Comparison of ENCODE assay signal across 20 cellular contexts in the genomic region with DNA sequence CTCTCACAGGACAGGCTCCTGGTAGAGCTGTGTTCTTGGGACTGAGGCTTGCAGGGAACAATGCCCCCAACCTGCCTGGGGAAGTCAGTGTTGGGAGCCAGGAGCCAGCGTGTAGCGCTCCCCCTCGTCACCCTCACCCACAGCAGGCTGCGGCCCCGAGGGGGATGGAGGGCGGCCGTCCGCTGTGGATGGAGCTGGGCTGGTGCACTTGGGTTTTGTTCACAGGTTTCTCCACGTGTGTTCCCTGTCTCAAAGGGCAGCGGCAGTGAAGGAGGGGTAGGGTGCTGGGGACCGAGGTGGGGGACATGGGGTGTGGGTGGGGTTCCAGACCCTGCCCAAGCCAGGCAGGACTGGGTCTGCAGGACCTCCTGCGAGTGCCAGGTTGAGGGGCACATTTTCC.
DNase-seq lines count a peak whose midpoint lies in the region; ATAC-seq and TF ChIP-seq lines count a peak whose summit lies in the region.
"Had no signal": no experiment of that assay in that cellular context is flagged by ENCODE, and none has a peak within 500 bp of the region (broad histone marks: within the 10 kb centered on the region; RNA-seq: fewer than 3 reads in every experiment).

No MANE protein-coding gene starts in this region.

- no peak overlapping the region for H3K56ac ChIP-seq in H9 (ENCODE audit: insufficient read length, low read depth, low read length)

- H3K9me3 ChIP-seq in H9 (ENCODE audit: control insufficient read depth, low read depth, low read length), result no peaks in the 10 kb centered on the region
- H3K9me3 ChIP-seq: A549 had no signal

- no peak overlapping the region for H4K8ac ChIP-seq in H9 (replicated peaks; ENCODE audit: insufficient read length, low read depth, low read length)

- H2BK5ac ChIP-seq in H9 (ENCODE audit: insufficient read length, low read length), result no peak overlapping the region

- H4K20me1 ChIP-seq in H9 (ENCODE audit: control insufficient read depth, insufficient read depth, insufficient read length), result peaks cover 2% of the 10 kb centered on the region

- H3K27ac Mint-ChIP-seq in H9, result peak overlapping the region in 2 of 3 experiments; percentile 6 to 61; a peak in 1 of 7 replicates
- peak overlapping the region; percentile 4 for H3K27ac Mint-ChIP-seq in dendritic cell treated with granulocyte-macrophage colony-stimulating factor and Interleukin-4, amounts not matched to agents 40 ng/mL and 50 ng/mL, for 4 days
- H3K27ac Mint-ChIP-seq: HFFc6 had no signal

- TF ChIP-seq CTCF in H9 (conservative IDR thresholded peaks at IDR 0.05) (no peak), omental fat pad (IDR thresholded peaks at IDR 0.05) (no peak)

- CTCF ChIA-PET in HEK293T (lab: Yijun Ruan, JAX), result interaction anchor here (1.5 kb wide), 1 partner anchor 119 kb away, joined by 3 read pairs; no protein-coding TSS in a partner anchor

- intact Hi-C loops in dendritic cell treated with granulocyte-macrophage colony-stimulating factor and Interleukin-4, amounts not matched to agents 40 ng/mL and 50 ng/mL, for 4 days (cut with micrococcal nuclease), result no loop called here

- ATAC-seq in omental fat pad (ENCODE audit: low FRiP score), result peak; percentile 12
- ATAC-seq: A549, PC-3 had no signal

- H3K9ac ChIP-seq in H9 (ENCODE audit: extremely low read depth, insufficient read length, low read length), result no peak overlapping the region

- H3K18ac ChIP-seq in H9 (ENCODE audit: insufficient read length, low read depth, low read length), result no peak overlapping the region

- H2BK15ac ChIP-seq in H9 (ENCODE audit: low read depth, low read length), result no peak overlapping the region

- DNase-seq in AG20443 (ENCODE audit: low spot score) (peak; percentile 2), H9 (no peak), omental fat pad (ENCODE audit: low spot score) (no peak), HEK293T (ENCODE audit: extremely low spot score) (no peak), NCI-H1694 (lab: John Stamatoyannopoulos, UW) (no peak)
- DNase-seq in stimulated activated CD4-positive, alpha-beta T cell treated with anti-CD3 and anti-CD28 coated beads, Interleukin-15, amount 100 ng/mL, for 24 hours, result no peak
- no peak for DNase-seq in central memory CD4-positive, alpha-beta T cell
- DNase-seq: DMS79 treated with DMSO at 0.1 percent for 48 hours, HFFc6, KG1, NCI-H1436, NCI-H2029, NCI-H345, NCI-H524 treated with DMSO at 0.1 percent for 48 hours, PC-3, RPMI8226, SIG-M5 had no signal

- no peak overlapping the region for H2AK5ac ChIP-seq in H9 (ENCODE audit: insufficient read length, low read length)

- POLR2A ChIA-PET in HEK293T (lab: Yijun Ruan, JAX), result no interaction called here

- no peak overlapping the region for H2BK120ac ChIP-seq in H9 (ENCODE audit: low read depth, low read length, poor library complexity, severe bottlenecking)

- no peaks in the 10 kb centered on the region for H3K4me1 ChIP-seq in H9 (ENCODE audit: insufficient read depth, low read length)
- H3K4me1 ChIP-seq: A549 had no signal

- no peaks in the 10 kb centered on the region for H3K79me2 ChIP-seq in H9 (ENCODE audit: insufficient read depth, low read length)

- H3K27ac ChIP-seq in H9 (ENCODE audit: insufficient read length, low read depth, low read length), result no peak overlapping the region
- H3K27ac ChIP-seq: A549, C4-2B had no signal

- no peak overlapping the region for H2AFZ ChIP-seq in H9 (ENCODE audit: low read length)

- H3K4ac ChIP-seq in H9 (ENCODE audit: low read depth, low read length), result no peak overlapping the region

- H2BK12ac ChIP-seq in H9 (ENCODE audit: insufficient read length, low read depth, low read length), result no peak overlapping the region

- H3K36me3 Mint-ChIP-seq in H9 (ENCODE audit: insufficient read depth in 1 of 3, low read depth in 3 of 3), result peaks cover 0 to 4% (median 0%) of the 10 kb centered on the region in 3 experiments; a peak in 3 of 7 replicates
- H3K36me3 Mint-ChIP-seq in dendritic cell treated with granulocyte-macrophage colony-stimulating factor and Interleukin-4, amounts not matched to agents 40 ng/mL and 50 ng/mL, for 4 days (ENCODE audit: low read depth), result no peaks in the 10 kb centered on the region

- H4K5ac ChIP-seq in H9 (ENCODE audit: insufficient read length, low read depth, low read length), result no peak overlapping the region

- no peaks in the 10 kb centered on the region for H3K27me3 ChIP-seq in H9 (ENCODE audit: insufficient read depth, low read length)

- no peak overlapping the region for H2BK20ac ChIP-seq in H9 (ENCODE audit: low read depth, low read length, poor library complexity, severe bottlenecking)

- H3T11ph ChIP-seq in H9 (ENCODE audit: low read length), result no peak overlapping the region

- WGBS in H9 (ENCODE audit: extremely low coverage, insufficient read length, low lambda C conversion rate), result no CpG with 5 or more reads among the region's 12 CpGs

- no peaks in the 10 kb centered on the region for H3K79me1 ChIP-seq in H9 (ENCODE audit: insufficient read depth, low read depth, low read length, poor library complexity, severe bottlenecking)

- no peak overlapping the region for H3K23ac ChIP-seq in H9 (ENCODE audit: insufficient read length, low read depth, low read length)

- H3K4me3 Mint-ChIP-seq in H9, result no peak overlapping the region; a peak in 1 of 5 replicates
- no peak overlapping the region for H3K4me3 Mint-ChIP-seq in dendritic cell treated with granulocyte-macrophage colony-stimulating factor and Interleukin-4, amounts not matched to agents 40 ng/mL and 50 ng/mL, for 4 days
- H3K4me3 Mint-ChIP-seq: HFFc6 had no signal

- 0 out of 5 replicates have a peak, but pooled peaks cover 0 to 5% of the 10 kb centered on the region in 2 experiments for H3K9me3 Mint-ChIP-seq in H9
- peaks cover 9% of the 10 kb centered on the region for H3K9me3 Mint-ChIP-seq in dendritic cell treated with granulocyte-macrophage colony-stimulating factor and Interleukin-4, amounts not matched to agents 40 ng/mL and 50 ng/mL, for 4 days
- H3K9me3 Mint-ChIP-seq: HFFc6 had no signal

- H4K91ac ChIP-seq in H9 (ENCODE audit: insufficient read length, low read depth, low read length), result no peak overlapping the region

- H3K14ac ChIP-seq in H9 (ENCODE audit: insufficient read depth, low read length), result no peak overlapping the region

- no peak overlapping the region for H3K4me2 ChIP-seq in H9 (ENCODE audit: insufficient read depth, insufficient read length, low read length)
- H3K4me2 ChIP-seq: A549 had no signal

- H3K27me3 Mint-ChIP-seq in H9 (ENCODE audit: low read depth), result no peaks in the 10 kb centered on the region; the same call in 1 of the 2 replicates
- H3K27me3 Mint-ChIP-seq in dendritic cell treated with granulocyte-macrophage colony-stimulating factor and Interleukin-4, amounts not matched to agents 40 ng/mL and 50 ng/mL, for 4 days, result peaks cover 42% of the 10 kb centered on the region

- no peaks in the 10 kb centered on the region for H3K23me2 ChIP-seq in H9 (ENCODE audit: insufficient read length, low read depth, low read length, poor library complexity, severe bottlenecking)

- peaks cover 3 to 7% of the 10 kb centered on the region in 2 experiments for H3K4me1 Mint-ChIP-seq in H9
- peaks cover 46% of the 10 kb centered on the region for H3K4me1 Mint-ChIP-seq in dendritic cell treated with granulocyte-macrophage colony-stimulating factor and Interleukin-4, amounts not matched to agents 40 ng/mL and 50 ng/mL, for 4 days (ENCODE audit: low read depth)

TF ChIP-seq in HEK293T, 16 proteins besides CTCF, POLR2A, EP300 and RAD21:
- TF ChIP-seq NFRKB (IDR thresholded peaks at IDR 0.05), result no peak
- TF ChIP-seq ELF4 (IDR thresholded peaks at IDR 0.05), result no peak
- no peak for TF ChIP-seq SUZ12 (IDR thresholded peaks at IDR 0.05)
- TF ChIP-seq TARDBP (IDR thresholded peaks at IDR 0.05), result no peak
- TF ChIP-seq BHLHE40 (IDR thresholded peaks at IDR 0.05; ENCODE audit: borderline replicate concordance), result no peak
- no peak for TF ChIP-seq CTBP1 (IDR thresholded peaks at IDR 0.05; ENCODE audit: borderline replicate concordance)
- no peak for TF ChIP-seq FOXA1 (IDR thresholded peaks at IDR 0.05)
- no peak for TF ChIP-seq ZNF384 (IDR thresholded peaks at IDR 0.05)
- no peak for TF ChIP-seq L3MBTL2 (conservative IDR thresholded peaks at IDR 0.05)
- no peak for TF ChIP-seq HDGF (IDR thresholded peaks at IDR 0.05; ENCODE audit: borderline replicate concordance)
- TF ChIP-seq FOXM1 (IDR thresholded peaks at IDR 0.05; ENCODE audit: borderline replicate concordance), result no peak
- TF ChIP-seq LEF1 (IDR thresholded peaks at IDR 0.05; ENCODE audit: borderline replicate concordance), result no peak
- no peak for TF ChIP-seq ARNT (IDR thresholded peaks at IDR 0.05)
- no peak for TF ChIP-seq FOXK2 (IDR thresholded peaks at IDR 0.05)
